In the genomic region with DNA sequence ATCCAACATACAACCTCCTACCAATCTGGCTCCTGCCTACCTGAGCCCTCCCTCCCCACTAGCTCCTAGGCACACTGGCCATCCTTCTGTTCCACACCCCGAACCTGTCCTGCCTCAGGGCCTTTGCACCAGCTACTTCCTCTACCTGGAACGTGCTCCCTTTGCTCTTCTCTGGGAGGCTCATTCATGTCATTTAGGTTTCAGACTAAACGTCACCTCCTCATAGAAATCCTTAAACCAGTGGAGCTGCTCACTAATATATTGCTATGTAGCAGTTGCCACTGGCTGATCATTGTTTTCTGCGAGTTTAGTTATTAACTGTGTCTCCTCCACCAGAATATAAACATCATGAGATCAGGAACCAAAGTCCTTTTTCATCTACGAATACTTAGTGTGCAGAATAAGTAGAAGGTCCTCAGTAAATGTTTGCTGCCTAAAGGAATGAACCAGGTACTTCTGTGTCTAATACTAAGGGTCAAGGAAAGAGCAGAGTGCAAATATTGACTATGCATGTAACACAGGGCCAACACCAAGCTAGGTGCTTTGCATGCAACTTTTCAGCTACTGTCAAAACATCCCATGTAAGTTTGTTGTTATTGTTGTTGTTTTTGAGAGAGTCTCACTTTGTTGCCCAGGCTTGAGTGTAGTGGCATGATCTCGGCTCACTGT, we compare ENCODE assay signal across 1 cellular context.
TF ChIP-seq lines count a peak whose summit lies in the region.

No MANE protein-coding gene starts in this region.

TF ChIP-seq in GM23338, 12 proteins besides CTCF, POLR2A, EP300 and RAD21:
- TF ChIP-seq NANOG (IDR thresholded peaks at IDR 0.05; ENCODE audit: borderline replicate concordance) = no peak
- no peak for TF ChIP-seq ETS1 (IDR thresholded peaks at IDR 0.05)
- TF ChIP-seq JUNB (IDR thresholded peaks at IDR 0.05; ENCODE audit: unreplicated experiment) = no peak
- no peak for TF ChIP-seq EZH2 (IDR thresholded peaks at IDR 0.05; ENCODE audit: low read depth, unreplicated experiment)
- TF ChIP-seq, protein P1, sequence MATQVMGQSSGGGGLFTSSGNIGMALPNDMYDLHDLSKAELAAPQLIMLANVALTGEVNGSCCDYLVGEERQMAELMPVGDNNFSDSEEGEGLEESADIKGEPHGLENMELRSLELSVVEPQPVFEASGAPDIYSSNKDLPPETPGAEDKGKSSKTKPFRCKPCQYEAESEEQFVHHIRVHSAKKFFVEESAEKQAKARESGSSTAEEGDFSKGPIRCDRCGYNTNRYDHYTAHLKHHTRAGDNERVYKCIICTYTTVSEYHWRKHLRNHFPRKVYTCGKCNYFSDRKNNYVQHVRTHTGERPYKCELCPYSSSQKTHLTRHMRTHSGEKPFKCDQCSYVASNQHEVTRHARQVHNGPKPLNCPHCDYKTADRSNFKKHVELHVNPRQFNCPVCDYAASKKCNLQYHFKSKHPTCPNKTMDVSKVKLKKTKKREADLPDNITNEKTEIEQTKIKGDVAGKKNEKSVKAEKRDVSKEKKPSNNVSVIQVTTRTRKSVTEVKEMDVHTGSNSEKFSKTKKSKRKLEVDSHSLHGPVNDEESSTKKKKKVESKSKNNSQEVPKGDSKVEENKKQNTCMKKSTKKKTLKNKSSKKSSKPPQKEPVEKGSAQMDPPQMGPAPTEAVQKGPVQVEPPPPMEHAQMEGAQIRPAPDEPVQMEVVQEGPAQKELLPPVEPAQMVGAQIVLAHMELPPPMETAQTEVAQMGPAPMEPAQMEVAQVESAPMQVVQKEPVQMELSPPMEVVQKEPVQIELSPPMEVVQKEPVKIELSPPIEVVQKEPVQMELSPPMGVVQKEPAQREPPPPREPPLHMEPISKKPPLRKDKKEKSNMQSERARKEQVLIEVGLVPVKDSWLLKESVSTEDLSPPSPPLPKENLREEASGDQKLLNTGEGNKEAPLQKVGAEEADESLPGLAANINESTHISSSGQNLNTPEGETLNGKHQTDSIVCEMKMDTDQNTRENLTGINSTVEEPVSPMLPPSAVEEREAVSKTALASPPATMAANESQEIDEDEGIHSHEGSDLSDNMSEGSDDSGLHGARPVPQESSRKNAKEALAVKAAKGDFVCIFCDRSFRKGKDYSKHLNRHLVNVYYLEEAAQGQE (IDR thresholded peaks at IDR 0.05; ENCODE audit: unreplicated experiment) = no peak
- TF ChIP-seq EZH2phosphoT487 (IDR thresholded peaks at IDR 0.05; ENCODE audit: unreplicated experiment) = no peak
- TF ChIP-seq, protein P2, sequence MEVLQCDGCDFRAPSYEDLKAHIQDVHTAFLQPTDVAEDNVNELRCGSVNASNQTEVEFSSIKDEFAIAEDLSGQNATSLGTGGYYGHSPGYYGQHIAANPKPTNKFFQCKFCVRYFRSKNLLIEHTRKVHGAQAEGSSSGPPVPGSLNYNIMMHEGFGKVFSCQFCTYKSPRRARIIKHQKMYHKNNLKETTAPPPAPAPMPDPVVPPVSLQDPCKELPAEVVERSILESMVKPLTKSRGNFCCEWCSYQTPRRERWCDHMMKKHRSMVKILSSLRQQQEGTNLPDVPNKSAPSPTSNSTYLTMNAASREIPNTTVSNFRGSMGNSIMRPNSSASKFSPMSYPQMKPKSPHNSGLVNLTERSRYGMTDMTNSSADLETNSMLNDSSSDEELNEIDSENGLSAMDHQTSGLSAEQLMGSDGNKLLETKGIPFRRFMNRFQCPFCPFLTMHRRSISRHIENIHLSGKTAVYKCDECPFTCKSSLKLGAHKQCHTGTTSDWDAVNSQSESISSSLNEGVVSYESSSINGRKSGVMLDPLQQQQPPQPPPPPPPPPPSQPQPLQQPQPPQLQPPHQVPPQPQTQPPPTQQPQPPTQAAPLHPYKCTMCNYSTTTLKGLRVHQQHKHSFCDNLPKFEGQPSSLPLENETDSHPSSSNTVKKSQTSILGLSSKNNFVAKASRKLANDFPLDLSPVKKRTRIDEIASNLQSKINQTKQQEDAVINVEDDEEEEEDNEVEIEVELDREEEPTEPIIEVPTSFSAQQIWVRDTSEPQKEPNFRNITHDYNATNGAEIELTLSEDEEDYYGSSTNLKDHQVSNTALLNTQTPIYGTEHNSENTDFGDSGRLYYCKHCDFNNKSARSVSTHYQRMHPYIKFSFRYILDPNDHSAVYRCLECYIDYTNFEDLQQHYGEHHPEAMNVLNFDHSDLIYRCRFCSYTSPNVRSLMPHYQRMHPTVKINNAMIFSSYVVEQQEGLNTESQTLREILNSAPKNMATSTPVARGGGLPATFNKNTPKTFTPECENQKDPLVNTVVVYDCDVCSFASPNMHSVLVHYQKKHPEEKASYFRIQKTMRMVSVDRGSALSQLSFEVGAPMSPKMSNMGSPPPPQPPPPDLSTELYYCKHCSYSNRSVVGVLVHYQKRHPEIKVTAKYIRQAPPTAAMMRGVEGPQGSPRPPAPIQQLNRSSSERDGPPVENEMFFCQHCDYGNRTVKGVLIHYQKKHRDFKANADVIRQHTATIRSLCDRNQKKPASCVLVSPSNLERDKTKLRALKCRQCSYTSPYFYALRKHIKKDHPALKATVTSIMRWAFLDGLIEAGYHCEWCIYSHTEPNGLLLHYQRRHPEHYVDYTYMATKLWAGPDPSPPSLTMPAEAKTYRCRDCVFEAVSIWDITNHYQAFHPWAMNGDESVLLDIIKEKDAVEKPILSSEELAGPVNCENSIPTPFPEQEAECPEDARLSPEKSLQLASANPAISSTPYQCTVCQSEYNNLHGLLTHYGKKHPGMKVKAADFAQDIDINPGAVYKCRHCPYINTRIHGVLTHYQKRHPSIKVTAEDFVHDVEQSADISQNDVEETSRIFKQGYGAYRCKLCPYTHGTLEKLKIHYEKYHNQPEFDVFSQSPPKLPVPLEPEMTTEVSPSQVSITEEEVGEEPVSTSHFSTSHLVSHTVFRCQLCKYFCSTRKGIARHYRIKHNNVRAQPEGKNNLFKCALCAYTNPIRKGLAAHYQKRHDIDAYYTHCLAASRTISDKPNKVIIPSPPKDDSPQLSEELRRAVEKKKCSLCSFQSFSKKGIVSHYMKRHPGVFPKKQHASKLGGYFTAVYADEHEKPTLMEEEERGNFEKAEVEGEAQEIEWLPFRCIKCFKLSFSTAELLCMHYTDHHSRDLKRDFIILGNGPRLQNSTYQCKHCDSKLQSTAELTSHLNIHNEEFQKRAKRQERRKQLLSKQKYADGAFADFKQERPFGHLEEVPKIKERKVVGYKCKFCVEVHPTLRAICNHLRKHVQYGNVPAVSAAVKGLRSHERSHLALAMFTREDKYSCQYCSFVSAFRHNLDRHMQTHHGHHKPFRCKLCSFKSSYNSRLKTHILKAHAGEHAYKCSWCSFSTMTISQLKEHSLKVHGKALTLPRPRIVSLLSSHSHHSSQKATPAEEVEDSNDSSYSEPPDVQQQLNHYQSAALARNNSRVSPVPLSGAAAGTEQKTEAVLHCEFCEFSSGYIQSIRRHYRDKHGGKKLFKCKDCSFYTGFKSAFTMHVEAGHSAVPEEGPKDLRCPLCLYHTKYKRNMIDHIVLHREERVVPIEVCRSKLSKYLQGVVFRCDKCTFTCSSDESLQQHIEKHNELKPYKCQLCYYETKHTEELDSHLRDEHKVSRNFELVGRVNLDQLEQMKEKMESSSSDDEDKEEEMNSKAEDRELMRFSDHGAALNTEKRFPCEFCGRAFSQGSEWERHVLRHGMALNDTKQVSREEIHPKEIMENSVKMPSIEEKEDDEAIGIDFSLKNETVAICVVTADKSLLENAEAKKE (CRISPR knock-in tag; IDR thresholded peaks at IDR 0.05) = no peak
- TF ChIP-seq STAT1 (IDR thresholded peaks at IDR 0.05; ENCODE audit: unreplicated experiment) = no peak
- no peak for TF ChIP-seq ZNF331 (CRISPR knock-in tag; IDR thresholded peaks at IDR 0.05; ENCODE audit: low read depth)
- no peak for TF ChIP-seq ZNF114 (CRISPR knock-in tag; IDR thresholded peaks at IDR 0.05)
- no peak for TF ChIP-seq CREB1 (CRISPR knock-in tag; IDR thresholded peaks at IDR 0.05; ENCODE audit: low read depth)
- no peak for TF ChIP-seq POLR2AphosphoS5 (IDR thresholded peaks at IDR 0.05; ENCODE audit: low read depth)
TF ChIP-seq in GM23338: peak in this region for 0.
